Comparison of ENCODE assay signal across 23 cellular contexts in the genomic region with DNA sequence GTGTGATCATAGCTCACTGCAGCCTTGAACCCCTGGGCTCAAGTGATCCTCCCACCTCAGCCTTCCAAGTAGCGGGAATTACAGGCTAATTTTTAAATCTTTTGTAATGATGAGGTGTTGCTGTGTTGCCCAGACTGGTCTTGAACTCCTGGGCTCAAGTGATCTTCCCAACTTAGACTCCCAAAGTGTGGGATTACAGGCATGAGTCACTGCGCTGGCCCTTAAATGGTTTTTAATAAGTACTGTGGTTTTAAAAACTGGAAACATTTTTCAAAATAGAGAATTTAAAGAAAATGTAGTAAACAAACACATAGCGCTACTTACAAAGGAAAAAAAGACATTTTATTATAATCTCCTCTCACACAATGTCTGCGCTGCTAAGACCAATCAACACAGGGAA. TPM values are rescaled to one million over a fixed set of nuclear protein-coding genes. Genes with fewer than 3 reads are reported as not detected.
"Had no signal": no experiment of that assay in that cellular context is flagged by ENCODE, and none has a peak within 500 bp of the region (broad histone marks: within the 10 kb centered on the region; RNA-seq: fewer than 3 reads in every experiment).

No MANE protein-coding gene starts in this region.

- H3K4me3 Mint-ChIP-seq: activated B cell treated with CpG ODN at 0.5 μM for 24 hours; activated CD4-positive, alpha-beta memory T cell treated with anti-CD3 and anti-CD28 coated beads for 36 hours; activated CD4-positive, alpha-beta T cell treated with anti-CD3 and anti-CD28 coated beads, Interleukin-2, amount 10 ng/mL, durations not matched to agents 24 days and 14 days; activated naive CD8-positive, alpha-beta T cell treated with anti-CD3 and anti-CD28 coated beads, Interleukin-2, amount 50 U/mL, for 24 hours; activated T-cell treated with anti-CD3 and anti-CD28 coated beads, Interleukin-2, amount 50 U/mL, for 4 hours; T-helper 17 cell had no signal

- H3K4me1 Mint-ChIP-seq: activated B cell treated with CpG ODN at 0.5 μM for 24 hours; activated CD4-positive, alpha-beta T cell treated with anti-CD3 and anti-CD28 coated beads, Interleukin-2, amount 10 ng/mL, durations not matched to agents 24 days and 14 days; activated naive CD8-positive, alpha-beta T cell treated with anti-CD3 and anti-CD28 coated beads, Interleukin-2, amount 50 U/mL, for 24 hours; T-helper 17 cell had no signal

- H2AFZ ChIP-seq: PC-9 had no signal

- ATAC-seq: activated naive CD4-positive, alpha-beta T cell treated with anti-CD3 and anti-CD28 coated beads, Interleukin-2, amount 50 U/mL, for 72 hours; activated naive CD8-positive, alpha-beta T cell treated with anti-CD3 and anti-CD28 coated beads, Interleukin-2, amount 50 U/mL, for 24 hours; activated T-cell treated with anti-CD3 and anti-CD28 coated beads, Interleukin-2, amount 50 U/mL, for 4 hours; T-helper 17 cell had no signal

- H3K27ac ChIP-seq: PC-9 had no signal

- DNase-seq: activated B cell treated with CpG ODN at 0.5 μM for 24 hours; activated CD4-positive, alpha-beta memory T cell treated with anti-CD3 and anti-CD28 coated beads for 36 hours; activated CD4-positive, alpha-beta T cell treated with anti-CD3 and anti-CD28 coated beads for 1 hour; activated CD4-positive, alpha-beta T cell treated with anti-CD3 and anti-CD28 coated beads, Interleukin-2, amount 10 ng/mL, durations not matched to agents 24 days and 14 days; activated effector memory CD4-positive, alpha-beta T cell treated with anti-CD3 and anti-CD28 coated beads, Interleukin-2, amount 50 U/mL, for 16 hours; activated naive CD4-positive, alpha-beta T cell treated with Interleukin-2 at 50 U/mL for 16 hours; activated naive CD8-positive, alpha-beta T cell treated with anti-CD3 and anti-CD28 coated beads, Interleukin-2, amount 50 U/mL, for 24 hours; activated T-cell treated with anti-CD3 and anti-CD28 coated beads, Interleukin-2, amount 50 U/mL, for 4 hours; anterior cingulate cortex; cerebellar nuclear complex; KG1; NCI-H1105 treated with DMSO at 0.1 percent for 48 hours; NCI-H1436 treated with DMSO at 0.1 percent for 48 hours; NCI-H187; NCI-H2081 treated with DMSO at 0.1 percent for 48 hours; NCI-H446; NCI-H524; PC-9; SIG-M5; T-helper 17 cell; T-helper 9 cell had no signal

- H3K27me3 Mint-ChIP-seq: activated CD4-positive, alpha-beta T cell treated with anti-CD3 and anti-CD28 coated beads, Interleukin-2, amount 10 ng/mL, durations not matched to agents 24 days and 14 days had no signal

- H3K9me3 Mint-ChIP-seq: activated CD4-positive, alpha-beta T cell treated with anti-CD3 and anti-CD28 coated beads, Interleukin-2, amount 10 ng/mL, durations not matched to agents 24 days and 14 days had no signal

- H3K4me3 ChIP-seq: PC-9 had no signal

- H3K36me3 Mint-ChIP-seq: activated CD4-positive, alpha-beta memory T cell treated with anti-CD3 and anti-CD28 coated beads for 36 hours had no signal

- H3K4me2 ChIP-seq: PC-9 had no signal

- H3K27ac Mint-ChIP-seq: activated B cell treated with CpG ODN at 0.5 μM for 24 hours; activated CD4-positive, alpha-beta memory T cell treated with anti-CD3 and anti-CD28 coated beads for 36 hours; activated CD4-positive, alpha-beta T cell treated with anti-CD3 and anti-CD28 coated beads, Interleukin-2, amount 10 ng/mL, durations not matched to agents 24 days and 14 days; activated naive CD4-positive, alpha-beta T cell treated with anti-CD3 and anti-CD28 coated beads, Interleukin-2, amount 50 U/mL, for 72 hours; activated naive CD8-positive, alpha-beta T cell treated with anti-CD3 and anti-CD28 coated beads, Interleukin-2, amount 50 U/mL, for 24 hours; T-helper 17 cell had no signal

RNA-seq across cellular contexts. Expression of a gene that starts 32.2 kb away (rescaled TPM):
- total RNA-seq: activated B cell treated with CpG ODN at 0.5 μM for 24 hours; activated CD4-positive, alpha-beta memory T cell treated with anti-CD3 and anti-CD28 coated beads for 36 hours; activated CD4-positive, alpha-beta T cell treated with anti-CD3 and anti-CD28 coated beads, Interleukin-2, amount 10 ng/mL, durations not matched to agents 24 days and 14 days; activated naive CD4-positive, alpha-beta T cell treated with anti-CD3 and anti-CD28 coated beads, Interleukin-2, amount 50 U/mL, for 72 hours; activated T-cell treated with anti-CD3 and anti-CD28 coated beads, Interleukin-2, amount 50 U/mL, for 4 hours; cardiac septum had no signal
